8 cellular contexts compared by ENCODE assay signal in the genomic region with DNA sequence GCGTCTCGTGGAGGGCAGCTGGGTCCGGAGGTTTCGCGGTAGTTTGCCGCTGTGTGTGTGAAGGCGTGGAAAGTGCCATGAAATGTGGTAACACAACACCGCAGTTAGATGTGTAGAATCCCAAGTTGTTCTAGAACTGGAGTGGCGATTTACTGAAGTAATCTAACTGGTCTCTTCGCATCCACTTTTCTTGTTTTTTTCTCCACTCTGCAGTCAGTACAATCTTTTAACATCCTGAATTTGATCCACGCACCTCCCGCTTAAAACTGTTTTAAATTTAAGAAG. TPM values are rescaled to one million over a fixed set of nuclear protein-coding genes. Genes with fewer than 3 reads are reported as not detected.
DNase-seq lines count a peak whose midpoint lies in the region; ATAC-seq, FAIRE-seq and TF ChIP-seq lines count a peak whose summit lies in the region.

No MANE protein-coding gene starts in this region.

- H3K27ac Mint-ChIP-seq in type B pancreatic cell = peak overlapping the region; percentile 99

- TF ChIP-seq CTCF in 22Rv1 (IDR thresholded peaks at IDR 0.05) = no peak
- no peak for TF ChIP-seq CTCF in HepG2 (CRISPR knock-in tag; IDR thresholded peaks at IDR 0.05)
- TF ChIP-seq CTCF in type B pancreatic cell (conservative IDR thresholded peaks at IDR 0.05) = no peak

- H3K4me3 ChIP-seq in HAP-1 = peak overlapping the region; percentile 87
- peak overlapping the region; percentile 89 to 98 (median 90) for H3K4me3 ChIP-seq in HepG2 (replicated peaks in 1 of 3; ENCODE audit: insufficient read depth in 1 of 3, low read depth in 2 of 3, low read length in 3 of 3)

- in situ Hi-C loops in HAP-1 (cut with MboI; ENCODE audit: low sequenced_read_pairs) = no loop called here
- in situ Hi-C loops in HepG2 (cut with HindIII; ENCODE audit: extremely low pct_ligation_motif_present, low pct_unique_long_range_greater_than_20kb) = loop anchor here (5.0 kb wide), 1 partner anchor 66 kb away; no protein-coding TSS in a partner anchor

- H3K4me3 Mint-ChIP-seq in type B pancreatic cell = peak overlapping the region; percentile 89

- intact Hi-C loops in HepG2 (cut with micrococcal nuclease; ENCODE audit: unreplicated experiment) = loop anchor here (5.0 kb wide), 1 partner anchor 106 kb away; no protein-coding TSS in a partner anchor

- TSS peak; percentile 90 for BruUV-seq in HepG2 (replicated peaks; lab: Mats Ljungman, UMichigan)

- no peak for TF ChIP-seq POLR2A in HepG2 (IDR thresholded peaks at IDR 0.05; ENCODE audit: insufficient read depth in 1 of 2, low read depth in 2 of 2, low read length in 2 of 2)

- TF ChIP-seq EP300 in HepG2 (IDR thresholded peaks at IDR 0.05; ENCODE audit: low read depth in 2 of 2, low read length in 2 of 2) (no peak), HepG2 (CRISPR knock-in tag; IDR thresholded peaks at IDR 0.05; ENCODE audit: borderline replicate concordance) (no peak)

- H3K9ac ChIP-seq in HepG2 (ENCODE audit: insufficient read depth, low read depth, low read length) = peak overlapping the region; percentile 98

- no peak for ATAC-seq in HepG2

- H3K79me2 ChIP-seq in HepG2 (ENCODE audit: insufficient read depth, low read length) = peaks cover 47% of the 10 kb centered on the region

- peak overlapping the region; percentile 88 for H3K27ac ChIP-seq in 22Rv1
- peak overlapping the region; percentile 29 for H3K27ac ChIP-seq in adipose tissue (ENCODE audit: low read depth, low read length)
- H3K27ac ChIP-seq in HepG2 (ENCODE audit: extremely low read length, insufficient read depth, low read length) = peak overlapping the region; percentile 98

- H3K36me3 Mint-ChIP-seq in type B pancreatic cell = no peaks in the 10 kb centered on the region

- no peaks in the 10 kb centered on the region for H4K20me1 ChIP-seq in HepG2 (ENCODE audit: insufficient read depth, low read length)

- no peaks in the 10 kb centered on the region for H3K27me3 Mint-ChIP-seq in type B pancreatic cell

- H3K9me3 ChIP-seq in HAP-1 (no peaks in the 10 kb centered on the region; the same call in 1 of the 2 replicates), HepG2 (ENCODE audit: low read length) (no peaks in the 10 kb centered on the region)

- peaks cover 11% of the 10 kb centered on the region for H3K4me1 ChIP-seq in HAP-1
- H3K4me1 ChIP-seq in HepG2 (ENCODE audit: insufficient read depth, low read length) = peaks cover 29% of the 10 kb centered on the region

- H3K36me3 ChIP-seq in HAP-1 (replicated peaks) = no peaks in the 10 kb centered on the region
- 0 out of 5 replicates have a peak, but pooled peaks cover 0 to 3% of the 10 kb centered on the region in 2 experiments for H3K36me3 ChIP-seq in HepG2 (replicated peaks in 1 of 2; ENCODE audit: control insufficient read depth in 1 of 2, insufficient read depth in 2 of 2, low read length in 2 of 2)

- H2AFZ ChIP-seq in HepG2 (ENCODE audit: low read length) = no peak overlapping the region

- CTCF ChIA-PET in HepG2 (lab: Yijun Ruan, JAX; ENCODE audit: low intra/inter-chr PET ratio, low total read pairs) = no interaction called here

- peaks cover 24% of the 10 kb centered on the region for H3K4me1 Mint-ChIP-seq in type B pancreatic cell (ENCODE audit: unreplicated experiment)

- H3K4me2 ChIP-seq in HepG2 (ENCODE audit: low read depth, low read length) = peak overlapping the region; percentile 80

- no peaks in the 10 kb centered on the region for H3K9me3 Mint-ChIP-seq in type B pancreatic cell

- POLR2A ChIA-PET in HepG2 (lab: Yijun Ruan, JAX) = interaction anchor here (0.6 to 2.6 kb wide), 5 partner anchors 61 to 147 kb away, joined by 3 to 18 read pairs (median 4); a partner anchor contains a TSS

- H3K27me3 ChIP-seq in HAP-1 (ENCODE audit: low read depth) (no peaks in the 10 kb centered on the region), HepG2 (ENCODE audit: control insufficient read depth in 1 of 2, insufficient read depth in 2 of 2, low read length in 2 of 2) (no peaks in the 10 kb centered on the region; a peak in 1 of 5 replicates)

- no peak for TF ChIP-seq RAD21 in HepG2 (CRISPR knock-in tag; IDR thresholded peaks at IDR 0.05)

- DNase-seq in HAP-1 (ENCODE audit: low spot score in 2 of 2) = no peak
- no peak for DNase-seq in HepG2 (ENCODE audit: low spot score)
- no peak for DNase-seq in type B pancreatic cell (ENCODE audit: extremely low spot score, unreplicated experiment)
- no peak for DNase-seq in T1000 (lab: John Stamatoyannopoulos, UW)
- no peak for DNase-seq in DMS153 (lab: John Stamatoyannopoulos, UW)
- DNase-seq in globus pallidus (ENCODE audit: low spot score) = no peak

- 0 to 1% (median 0%) methylated on average over 12 of the region's 12 CpGs for WGBS in adipose tissue, 3 donors
- 0% methylated on average over 8 of the region's 12 CpGs for WGBS in HepG2 (ENCODE audit: low lambda C conversion rate)

- no peak for FAIRE-seq in HepG2 (lab: Jason Lieb, UNC)

TF ChIP-seq in HepG2, 621 proteins besides CTCF, POLR2A, EP300 and RAD21 (continues in another document):
- TF ChIP-seq, protein P1, sequence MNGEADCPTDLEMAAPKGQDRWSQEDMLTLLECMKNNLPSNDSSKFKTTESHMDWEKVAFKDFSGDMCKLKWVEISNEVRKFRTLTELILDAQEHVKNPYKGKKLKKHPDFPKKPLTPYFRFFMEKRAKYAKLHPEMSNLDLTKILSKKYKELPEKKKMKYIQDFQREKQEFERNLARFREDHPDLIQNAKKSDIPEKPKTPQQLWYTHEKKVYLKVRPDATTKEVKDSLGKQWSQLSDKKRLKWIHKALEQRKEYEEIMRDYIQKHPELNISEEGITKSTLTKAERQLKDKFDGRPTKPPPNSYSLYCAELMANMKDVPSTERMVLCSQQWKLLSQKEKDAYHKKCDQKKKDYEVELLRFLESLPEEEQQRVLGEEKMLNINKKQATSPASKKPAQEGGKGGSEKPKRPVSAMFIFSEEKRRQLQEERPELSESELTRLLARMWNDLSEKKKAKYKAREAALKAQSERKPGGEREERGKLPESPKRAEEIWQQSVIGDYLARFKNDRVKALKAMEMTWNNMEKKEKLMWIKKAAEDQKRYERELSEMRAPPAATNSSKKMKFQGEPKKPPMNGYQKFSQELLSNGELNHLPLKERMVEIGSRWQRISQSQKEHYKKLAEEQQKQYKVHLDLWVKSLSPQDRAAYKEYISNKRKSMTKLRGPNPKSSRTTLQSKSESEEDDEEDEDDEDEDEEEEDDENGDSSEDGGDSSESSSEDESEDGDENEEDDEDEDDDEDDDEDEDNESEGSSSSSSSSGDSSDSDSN (CRISPR knock-in tag; IDR thresholded peaks at IDR 0.05) = peak; percentile 13; the same call in 1 of the 2 replicates

RNA-seq across cellular contexts. Expression of a gene that starts 0.5 kb away (rescaled TPM):
- polyA plus RNA-seq in adipose tissue (1 to 10 TPM; 3.0 to 5.6 (median 3.1) TPM), HepG2 (2011; rRNA removed) (7.7 and 8.3 TPM in 2 replicates)
- total RNA-seq in HepG2 (2016; rRNA removed; fragmentation: Illumina TruSeq; extraction: Trizol) (21.5 and 29.0 TPM in 2 replicates), type B pancreatic cell (ENCODE audit: low replicate concordance) (16.0 and 26.9 TPM in 2 replicates)
- 13.7 and 17.7 TPM in 2 replicates for total RNA-seq in HepG2 (2016; cell fraction: cytosol; rRNA removed; fragmentation: Illumina TruSeq; extraction: Trizol; ENCODE audit: low read depth)
- 19.8 and 26.6 TPM in 2 replicates for total RNA-seq in HepG2 (2016; cell fraction: insoluble cytoplasmic fraction; rRNA removed; fragmentation: Illumina TruSeq; extraction: Trizol)
- total RNA-seq in HepG2 (2016; cell fraction: membrane; rRNA removed; fragmentation: Illumina TruSeq; extraction: Trizol) = 8.6 and 13.7 TPM in 2 replicates
- 11.6 and 16.6 TPM in 2 replicates for total RNA-seq in HepG2 (2016; cell fraction: nucleus; rRNA removed; fragmentation: Illumina TruSeq; extraction: Trizol)
- 5.3 and 6.9 TPM in 2 replicates for polyA plus RNA-seq in HepG2 (2011; cell fraction: cytosol; rRNA removed)
- 2.2 and 4.6 TPM in 2 replicates for polyA plus RNA-seq in HepG2 (2011; cell fraction: nucleus; rRNA removed)
- polyA plus RNA-seq in HepG2 (2012) = 8.4 and 9.2 TPM in 2 replicates
- polyA plus RNA-seq in HepG2 (2016; cell fraction: cytosol; fragmentation: Illumina TruSeq; extraction: Trizol; ENCODE audit: low read depth) = 0.76 and 1.3 TPM in 2 replicates
- 16.9 and 19.8 TPM in 2 replicates for polyA plus RNA-seq in HepG2 (2016; cell fraction: insoluble cytoplasmic fraction; fragmentation: Illumina TruSeq; extraction: Trizol; ENCODE audit: low read depth)
- polyA plus RNA-seq in HepG2 (2016; cell fraction: membrane; fragmentation: Illumina TruSeq; extraction: Trizol; ENCODE audit: low read depth) = 3.4 and 3.9 TPM in 2 replicates
- 13.4 and 14.7 TPM in 2 replicates for polyA plus RNA-seq in HepG2 (2016; cell fraction: nucleus; fragmentation: Illumina TruSeq; extraction: Trizol; ENCODE audit: insufficient read depth, low read depth)
- 4.0 and 23.8 TPM in 2 replicates for polyA minus RNA-seq in HepG2 (2011; rRNA and poly(A)+ RNA removed; ENCODE audit: low replicate concordance)
- polyA minus RNA-seq in HepG2 (2011; cell fraction: cytosol; rRNA and poly(A)+ RNA removed) = 6.5 and 8.1 TPM in 2 replicates
- 7.3 and 14.3 TPM in 2 replicates for polyA minus RNA-seq in HepG2 (2011; cell fraction: nucleus; rRNA and poly(A)+ RNA removed)

RNA-seq across cellular contexts. Expression of a gene that starts 0.7 kb away (rescaled TPM):
- polyA plus RNA-seq in adipose tissue (10 to 100 TPM in 2 of 3 donors, 1 to 10 TPM in 1; 6.3 to 13.4 (median 13.2) TPM), HepG2 (2011; rRNA removed) (3.8 and 4.8 TPM in 2 replicates)
- total RNA-seq in HepG2 (2016; rRNA removed; fragmentation: Illumina TruSeq; extraction: Trizol) (31.9 and 48.3 TPM in 2 replicates), type B pancreatic cell (ENCODE audit: low replicate concordance) (13.5 and 15.5 TPM in 2 replicates)
- 5.2 and 5.9 TPM in 2 replicates for total RNA-seq in HepG2 (2016; cell fraction: cytosol; rRNA removed; fragmentation: Illumina TruSeq; extraction: Trizol; ENCODE audit: low read depth)
- 31.0 and 46.6 TPM in 2 replicates for total RNA-seq in HepG2 (2016; cell fraction: insoluble cytoplasmic fraction; rRNA removed; fragmentation: Illumina TruSeq; extraction: Trizol)
- 8.3 and 9.8 TPM in 2 replicates for total RNA-seq in HepG2 (2016; cell fraction: membrane; rRNA removed; fragmentation: Illumina TruSeq; extraction: Trizol)
- 16.0 and 17.0 TPM in 2 replicates for total RNA-seq in HepG2 (2016; cell fraction: nucleus; rRNA removed; fragmentation: Illumina TruSeq; extraction: Trizol)
- 1.7 and 3.2 TPM in 2 replicates for polyA plus RNA-seq in HepG2 (2011; cell fraction: cytosol; rRNA removed)
- 1.3 and 2.1 TPM in 2 replicates for polyA plus RNA-seq in HepG2 (2011; cell fraction: nucleus; rRNA removed)
- 14.0 and 15.4 TPM in 2 replicates for polyA plus RNA-seq in HepG2 (2012)
- 4.4 and 5.0 TPM in 2 replicates for polyA plus RNA-seq in HepG2 (2016; cell fraction: cytosol; fragmentation: Illumina TruSeq; extraction: Trizol; ENCODE audit: low read depth)
- 44.8 and 45.3 TPM in 2 replicates for polyA plus RNA-seq in HepG2 (2016; cell fraction: insoluble cytoplasmic fraction; fragmentation: Illumina TruSeq; extraction: Trizol; ENCODE audit: low read depth)
- 5.6 and 7.1 TPM in 2 replicates for polyA plus RNA-seq in HepG2 (2016; cell fraction: membrane; fragmentation: Illumina TruSeq; extraction: Trizol; ENCODE audit: low read depth)
- 13.8 and 15.4 TPM in 2 replicates for polyA plus RNA-seq in HepG2 (2016; cell fraction: nucleus; fragmentation: Illumina TruSeq; extraction: Trizol; ENCODE audit: insufficient read depth, low read depth)
- polyA minus RNA-seq in HepG2 (2011; rRNA and poly(A)+ RNA removed; ENCODE audit: low replicate concordance) = 1.3 and 4.8 TPM in 2 replicates
- polyA minus RNA-seq in HepG2 (2011; cell fraction: cytosol; rRNA and poly(A)+ RNA removed) = 2.7 and 4.0 TPM in 2 replicates
- 10.3 and 10.7 TPM in 2 replicates for polyA minus RNA-seq in HepG2 (2011; cell fraction: nucleus; rRNA and poly(A)+ RNA removed)

Comparison
In these comparisons a context has a peak if more than half of its experiments do, and no peak if none do; other contexts are left out.
1. H3K27ac ChIP-seq: peak in every context shown above with its lines; median percentile 98 in HepG2; 88 in 22Rv1; 29 in adipose tissue.